Comparison of ENCODE assay signal across 7 cellular contexts in genomic region chr21:17387030-17387617, GRCh38.
DNase-seq lines count a peak whose midpoint lies in the region; ATAC-seq and TF ChIP-seq lines count a peak whose summit lies in the region.

No MANE protein-coding gene starts in this region.

- H3K36me3 Mint-ChIP-seq in T-helper 2 cell treated with Interferon-gamma antibody and Interleukin-4, amounts not matched to agents 5 μg/mL and 100 μg/mL, for 36 hours (ENCODE audit: low read depth) = no peaks in the 10 kb centered on the region
- no peaks in the 10 kb centered on the region for H3K36me3 Mint-ChIP-seq in central memory CD8-positive, alpha-beta T cell (ENCODE audit: insufficient read depth)

- no peaks in the 10 kb centered on the region for H3K27me3 ChIP-seq in left lung

- intact Hi-C loops in left lung (cut with DNase I) = loop anchor here in 1 of 2 donors (10.0 kb wide), 1 partner anchor 198 kb away; no protein-coding TSS in a partner anchor

- TF ChIP-seq CTCF in GM10248 (IDR thresholded peaks at IDR 0.05; ENCODE audit: control extremely low read depth, extremely low read depth, low read depth, missing control alignments) (peak; percentile 72), left lung (IDR thresholded peaks at IDR 0.05) (peak; percentile 53 to 65)

- H3K4me3 ChIP-seq in left lung = no peak overlapping the region

- CTCF ChIA-PET in GM10248 (lab: Yijun Ruan, JAX) = interaction anchor here (0.6 to 2.6 kb wide), 18 partner anchors 14 to 544 kb away, joined by 3 to 19 read pairs (median 3); no protein-coding TSS in a partner anchor

- ATAC-seq in HG02623 (IDR thresholded peaks at IDR 0.05; ENCODE audit: unreplicated experiment) (peak; percentile 64), left lung (peak; percentile 89)
- ATAC-seq in central memory CD8-positive, alpha-beta T cell (replicated peaks; ENCODE audit: extremely low read depth, poor library complexity, severe bottlenecking) = peak; percentile 24

- H3K27me3 Mint-ChIP-seq in T-helper 2 cell treated with Interferon-gamma antibody and Interleukin-4, amounts not matched to agents 5 μg/mL and 100 μg/mL, for 36 hours (ENCODE audit: low read depth) = no peaks in the 10 kb centered on the region
- H3K27me3 Mint-ChIP-seq in central memory CD8-positive, alpha-beta T cell = no peaks in the 10 kb centered on the region

- H3K9me3 Mint-ChIP-seq in T-helper 2 cell treated with Interferon-gamma antibody and Interleukin-4, amounts not matched to agents 5 μg/mL and 100 μg/mL, for 36 hours = no peaks in the 10 kb centered on the region
- peaks cover 3% of the 10 kb centered on the region for H3K9me3 Mint-ChIP-seq in central memory CD8-positive, alpha-beta T cell

- H3K27ac Mint-ChIP-seq in T-helper 2 cell treated with Interferon-gamma antibody and Interleukin-4, amounts not matched to agents 5 μg/mL and 100 μg/mL, for 36 hours = no peak overlapping the region
- no peak overlapping the region for H3K27ac Mint-ChIP-seq in central memory CD8-positive, alpha-beta T cell (ENCODE audit: low read depth)

- no peaks in the 10 kb centered on the region for H3K4me1 ChIP-seq in left lung

- no peaks in the 10 kb centered on the region for H3K4me1 Mint-ChIP-seq in T-helper 2 cell treated with Interferon-gamma antibody and Interleukin-4, amounts not matched to agents 5 μg/mL and 100 μg/mL, for 36 hours (ENCODE audit: low read depth)
- no peaks in the 10 kb centered on the region for H3K4me1 Mint-ChIP-seq in central memory CD8-positive, alpha-beta T cell

- no peak overlapping the region for H3K4me3 Mint-ChIP-seq in T-helper 2 cell treated with Interferon-gamma antibody and Interleukin-4, amounts not matched to agents 5 μg/mL and 100 μg/mL, for 36 hours
- no peak overlapping the region for H3K4me3 Mint-ChIP-seq in central memory CD8-positive, alpha-beta T cell

- POLR2A ChIA-PET in GM10248 (lab: Yijun Ruan, JAX) = no interaction called here

- H3K27ac ChIP-seq in left lung = no peak overlapping the region

- no peaks in the 10 kb centered on the region for H3K36me3 ChIP-seq in left lung

- peaks cover 0 to 9% of the 10 kb centered on the region in 2 donors for H3K9me3 ChIP-seq in left lung

- peak; percentile 46 for DNase-seq in GM10248 (ENCODE audit: extremely low spot score)
- peak; percentile 64 to 75 for DNase-seq in NCI-H187 (lab: John Stamatoyannopoulos, UW)
- peak; percentile 37 for DNase-seq in T-helper 2 cell treated with Interferon-gamma antibody and Interleukin-4, amounts not matched to agents 5 μg/mL and 100 μg/mL, for 36 hours (ENCODE audit: low spot score)
- no peak for DNase-seq in central memory CD8-positive, alpha-beta T cell (ENCODE audit: low spot score in 2 of 2)
- no peak for DNase-seq in left lung
- peak; percentile 12 for DNase-seq in stimulated activated CD8-positive, alpha-beta memory T cell treated with anti-CD3 and anti-CD28 coated beads, Interleukin-4, amount 100 ng/mL, for 24 hours (ENCODE audit: low read depth)

Comparison
In these comparisons a context has a peak if more than half of its experiments do, and no peak if none do; other contexts are left out.
1. DNase-seq: peak in GM10248 (single experiment), NCI-H187 (2 of 2), T-helper 2 cell treated with Interferon-gamma antibody and Interleukin-4, amounts not matched to agents 5 μg/mL and 100 μg/mL, for 36 hours (single experiment) and stimulated activated CD8-positive, alpha-beta memory T cell treated with anti-CD3 and anti-CD28 coated beads, Interleukin-4, amount 100 ng/mL, for 24 hours (single experiment); none in central memory CD8-positive, alpha-beta T cell (0 of 2) and left lung (0 of 2).
2. ATAC-seq: peak in every context shown above with its lines; median percentile 89 in left lung; 64 in HG02623; 24 in central memory CD8-positive, alpha-beta T cell.